17 cellular contexts compared by ENCODE assay signal in genomic region chr10:331186-331585, GRCh38.
DNase-seq lines count a peak whose midpoint lies in the region; ATAC-seq and TF ChIP-seq lines count a peak whose summit lies in the region.
"Had no signal": no experiment of that assay in that cellular context is flagged by ENCODE, and none has a peak within 500 bp of the region (broad histone marks: within the 10 kb centered on the region; RNA-seq: fewer than 3 reads in every experiment).

No MANE protein-coding gene starts in this region.

- TF ChIP-seq EP300 in tibial nerve (IDR thresholded peaks at IDR 0.05): no peak

- H3K27me3 ChIP-seq in OCI-LY1 (ENCODE audit: insufficient read depth, low read length): no peaks in the 10 kb centered on the region
- no peaks in the 10 kb centered on the region for H3K27me3 ChIP-seq in tibial nerve
- H3K27me3 ChIP-seq: BLaER1 treated with 17β-estradiol and CSF1 and Interleukin-3, amounts not matched to agents 10 nM and 100 nM had no signal

- no peaks in the 10 kb centered on the region for H3K79me2 ChIP-seq in OCI-LY1 (ENCODE audit: insufficient read depth, low read length)

- no peaks in the 10 kb centered on the region for H3K9me3 ChIP-seq in OCI-LY1 (ENCODE audit: low read length)
- H3K9me3 ChIP-seq in tibial nerve: no peaks in the 10 kb centered on the region
- H3K9me3 ChIP-seq: BLaER1 treated with 17β-estradiol and CSF1 and Interleukin-3, amounts not matched to agents 10 nM and 100 nM; Caco-2 had no signal

- TF ChIP-seq CTCF in OCI-LY1 (IDR thresholded peaks at IDR 0.05; ENCODE audit: low read length) (no peak), osteocyte (IDR thresholded peaks at IDR 0.05) (no peak), tibial nerve (IDR thresholded peaks at IDR 0.05) (no peak)

- H3K9me2 ChIP-seq in OCI-LY1 (ENCODE audit: low read depth, low read length): no peaks in the 10 kb centered on the region

- H3K27ac ChIP-seq in OCI-LY1 (ENCODE audit: low read depth, low read length, poor library complexity, severe bottlenecking) (peak overlapping the region; percentile 99), tibial nerve (peak overlapping the region in 3 of 4 donors; percentile 31 to 81 (median 56))
- H3K27ac ChIP-seq: BLaER1 treated with 17β-estradiol and CSF1 and Interleukin-3, amounts not matched to agents 10 nM and 100 nM; HL-60 had no signal

- peaks cover 17% of the 10 kb centered on the region for H3K4me1 Mint-ChIP-seq in osteocyte (ENCODE audit: unreplicated experiment)

- peaks cover 15% of the 10 kb centered on the region for H3K36me3 Mint-ChIP-seq in osteocyte (ENCODE audit: unreplicated experiment)

- no peaks in the 10 kb centered on the region for H3K9me3 Mint-ChIP-seq in osteocyte (ENCODE audit: unreplicated experiment)
- H3K9me3 Mint-ChIP-seq: HFFc6 had no signal

- H3K4me3 Mint-ChIP-seq in osteocyte (ENCODE audit: unreplicated experiment): no peak overlapping the region
- H3K4me3 Mint-ChIP-seq: B cell, HFFc6 had no signal

- H3K4me1 ChIP-seq in OCI-LY1 (ENCODE audit: insufficient read depth, low read length, severe bottlenecking): peaks cover 100% of the 10 kb centered on the region
- peaks cover 0 to 29% (median 0%) of the 10 kb centered on the region in 4 donors for H3K4me1 ChIP-seq in tibial nerve

- no peaks in the 10 kb centered on the region for H3K27me3 Mint-ChIP-seq in osteocyte (ENCODE audit: unreplicated experiment)
- H3K27me3 Mint-ChIP-seq: CD8-positive, alpha-beta memory T cell had no signal

- WGBS in tibial nerve, 2 donors: 50 to 62% methylated on average over 3 of the region's 3 CpGs

- no peak for TF ChIP-seq POLR2A in tibial nerve (IDR thresholded peaks at IDR 0.05)

- DNase-seq in globus pallidus (ENCODE audit: low spot score): peak; percentile 41
- no peak for DNase-seq in osteocyte (ENCODE audit: extremely low spot score, unreplicated experiment)
- no peak for DNase-seq in tibial nerve (ENCODE audit: low spot score in 2 of 2)
- DNase-seq in kidney tubule cell (ENCODE audit: low spot score): no peak
- DNase-seq in NCI-H187 (lab: John Stamatoyannopoulos, UW): no peak
- DNase-seq: Caco-2, GDM1, GOT3, H7, HFFc6 had no signal

- no peak overlapping the region for H3K4me2 ChIP-seq in OCI-LY1 (ENCODE audit: low read length)
- H3K4me2 ChIP-seq: BLaER1 treated with 17β-estradiol and CSF1 and Interleukin-3, amounts not matched to agents 10 nM and 100 nM had no signal

- ATAC-seq in GM18502 (IDR thresholded peaks at IDR 0.05; ENCODE audit: poor library complexity, unreplicated experiment): no peak
- ATAC-seq: HCT116 had no signal

- H3K4me3 ChIP-seq in OCI-LY1 (ENCODE audit: low read depth, low read length, poor library complexity, severe bottlenecking) (no peak overlapping the region), tibial nerve (no peak overlapping the region)
- H3K4me3 ChIP-seq: BLaER1 treated with 17β-estradiol and CSF1 and Interleukin-3, amounts not matched to agents 10 nM and 100 nM had no signal

- peak overlapping the region; percentile 54 for H3K27ac Mint-ChIP-seq in osteocyte (ENCODE audit: unreplicated experiment)
- H3K27ac Mint-ChIP-seq: HFFc6 had no signal

- H4K20me1 ChIP-seq in OCI-LY1 (ENCODE audit: insufficient read depth, low read length): no peaks in the 10 kb centered on the region
- H4K20me1 ChIP-seq: BLaER1 treated with 17β-estradiol and CSF1 and Interleukin-3, amounts not matched to agents 10 nM and 100 nM had no signal

- H3K36me3 ChIP-seq in OCI-LY1 (ENCODE audit: insufficient read depth, low read length) (peaks cover 26% of the 10 kb centered on the region), tibial nerve (peaks cover 0 to 34% (median 0%) of the 10 kb centered on the region in 3 donors)

- H3K9ac ChIP-seq in OCI-LY1 (ENCODE audit: low read length): peak overlapping the region; percentile 9; the same call in 1 of the 2 replicates
- H3K9ac ChIP-seq: BLaER1 treated with 17β-estradiol and CSF1 and Interleukin-3, amounts not matched to agents 10 nM and 100 nM had no signal

- H2AFZ ChIP-seq in OCI-LY1 (ENCODE audit: low read length): no peak overlapping the region

- peaks cover 5% of the 10 kb centered on the region; the same call in 1 of the 2 replicates for H3F3A ChIP-seq in OCI-LY1 (ENCODE audit: insufficient read depth, low read length)
